Comparison of ENCODE assay signal across 8 cellular contexts in the genomic region with DNA sequence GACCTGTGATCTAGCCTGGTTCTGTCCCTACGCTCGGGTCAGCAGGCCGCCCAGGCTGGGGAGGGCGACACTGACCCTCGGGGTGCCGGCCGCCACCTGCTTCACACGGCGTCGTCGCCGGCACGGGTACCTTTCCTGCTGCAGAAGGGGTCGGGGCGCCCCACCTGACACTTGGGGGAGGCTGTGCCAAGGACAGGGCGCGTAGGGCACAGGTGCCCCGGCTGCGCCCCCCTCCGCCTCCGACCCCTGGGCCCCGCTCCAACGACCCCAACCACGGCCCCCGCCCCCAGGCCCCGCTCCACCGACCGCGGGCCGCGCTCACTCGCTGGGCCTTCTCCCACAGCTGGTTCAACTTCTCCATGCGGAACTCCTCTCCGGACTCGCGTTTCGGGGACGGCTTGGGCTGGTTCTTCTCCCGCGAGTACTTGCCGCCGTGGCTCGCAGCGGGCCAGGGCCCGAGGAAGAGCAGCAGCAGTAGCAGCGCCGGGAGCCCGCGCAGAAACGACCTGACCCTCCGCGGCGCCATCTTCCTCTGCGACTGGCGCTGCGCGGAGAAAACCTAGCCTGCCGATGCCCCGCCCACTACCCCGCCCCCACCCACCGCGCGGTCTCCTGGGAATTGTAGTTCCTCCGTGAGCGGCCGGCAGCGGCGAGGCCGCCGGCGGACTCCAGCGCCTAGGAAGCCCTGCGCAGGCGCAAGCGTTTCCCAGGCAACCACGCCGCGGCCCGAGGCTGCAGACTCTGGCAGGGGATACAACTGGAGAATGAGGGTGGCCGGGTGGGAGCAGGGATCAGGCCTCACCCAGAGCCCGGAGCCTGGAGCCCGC. TPM values are rescaled to one million over a fixed set of nuclear protein-coding genes. Genes with fewer than 3 reads are reported as not detected.
DNase-seq lines count a peak whose midpoint lies in the region; ATAC-seq and TF ChIP-seq lines count a peak whose summit lies in the region.

A gene with protein sequence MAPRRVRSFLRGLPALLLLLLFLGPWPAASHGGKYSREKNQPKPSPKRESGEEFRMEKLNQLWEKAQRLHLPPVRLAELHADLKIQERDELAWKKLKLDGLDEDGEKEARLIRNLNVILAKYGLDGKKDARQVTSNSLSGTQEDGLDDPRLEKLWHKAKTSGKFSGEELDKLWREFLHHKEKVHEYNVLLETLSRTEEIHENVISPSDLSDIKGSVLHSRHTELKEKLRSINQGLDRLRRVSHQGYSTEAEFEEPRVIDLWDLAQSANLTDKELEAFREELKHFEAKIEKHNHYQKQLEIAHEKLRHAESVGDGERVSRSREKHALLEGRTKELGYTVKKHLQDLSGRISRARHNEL (minus strand): TSS at position 536 of the 827 bp plus-strand sequence. CDS start 10 bp downstream, at position 526.

- peaks cover 49% of the 10 kb centered on the region for H3K79me2 ChIP-seq in mammary epithelial cell (ENCODE audit: insufficient read depth, low read length)

- CTCF ChIA-PET in mammary epithelial cell (lab: Charles Lee; ENCODE audit: low non-redundant PET): no interaction called here

- H3K9me3 ChIP-seq in mammary epithelial cell (replicated peaks; ENCODE audit: insufficient read depth, low read length): no peaks in the 10 kb centered on the region

- DNase-seq in A172 (ENCODE audit: low spot score) (peak; percentile 55), NCI-H2196 treated with DMSO at 0.1 percent for 48 hours (lab: John Stamatoyannopoulos, UW; ENCODE audit: unreplicated experiment) (peak; percentile 79), mammary epithelial cell (peak; percentile 79), iPS-NIHi7 (ENCODE audit: extremely low spot score) (peak; percentile 100), smooth muscle cell of the brain vasculature (ENCODE audit: low read depth, low spot score) (peak; percentile 69)

- dilution Hi-C loops in mammary epithelial cell (cut with HindIII; ENCODE audit: low sequenced_read_pairs): no loop called here

- peak within 1 kb of the TSS; percentile 52 for H3K9ac ChIP-seq in mammary epithelial cell (ENCODE audit: insufficient read depth, low read length)

- H3K27ac ChIP-seq in mammary epithelial cell (ENCODE audit: insufficient read depth, low read depth, low read length): no peak within 1 kb of the TSS

- H3K4me3 ChIP-seq in WI38 (ENCODE audit: low read depth, low read length) (peak within 1 kb of the TSS; percentile 86), mammary epithelial cell (replicated peaks in 1 of 3; ENCODE audit: insufficient read depth in 1 of 3, low read depth in 2 of 3, low read length in 3 of 3) (peak within 1 kb of the TSS; percentile 66 to 95 (median 88))

- H3K36me3 ChIP-seq in mammary epithelial cell (ENCODE audit: insufficient read depth, low read length): no peaks in the 10 kb centered on the region

- in situ Hi-C loops in mammary epithelial cell (cut with MboI; ENCODE audit: low sequenced_read_pairs in 2 of 2): no loop called here

- BruUV-seq in mammary epithelial cell (replicated peaks; lab: Mats Ljungman, UMichigan): no TSS peak

- no peaks in the 10 kb centered on the region for H3K27me3 ChIP-seq in mammary epithelial cell (ENCODE audit: insufficient read depth, low read length)

- H4K20me1 ChIP-seq in mammary epithelial cell (ENCODE audit: insufficient read depth, low read length): no peaks in the 10 kb centered on the region

- peak within 1 kb of the TSS; percentile 98 for H2AFZ ChIP-seq in mammary epithelial cell (ENCODE audit: low read depth, low read length)

- under 1% methylated on average over 15 of the region's 82 CpGs for WGBS in mammary epithelial cell (ENCODE audit: low coverage, missing lambda C conversion rate)

- H3K4me1 ChIP-seq in mammary epithelial cell (ENCODE audit: insufficient read depth, low read length): peaks cover 17% of the 10 kb centered on the region

- H3K4me2 ChIP-seq in mammary epithelial cell (ENCODE audit: insufficient read depth, low read depth, low read length): peak within 1 kb of the TSS; percentile 99

- intact Hi-C loops in mammary epithelial cell (cut with micrococcal nuclease): loop anchor here (10.0 kb wide), 1 partner anchor 413 kb away; no protein-coding TSS in a partner anchor

- TF ChIP-seq CTCF in WI38 (IDR thresholded peaks at IDR 0.05; ENCODE audit: low read depth, low read length) (no peak), mammary epithelial cell (conservative IDR thresholded peaks at IDR 0.05 in 1 of 2, IDR thresholded peaks at IDR 0.05 in 1 of 2; ENCODE audit: extremely low read depth in 1 of 2, insufficient read depth in 1 of 2, low read depth in 1 of 2, low read length in 2 of 2) (no peak)

- ATAC-seq in GM18861 (IDR thresholded peaks at IDR 0.05; ENCODE audit: unreplicated experiment): peak; percentile 79
- ATAC-seq in HG03097 (IDR thresholded peaks at IDR 0.05; ENCODE audit: low FRiP score, unreplicated experiment): peak; percentile 65

RNA-seq across cellular contexts. Expression of the gene that starts here (rescaled TPM):
- total RNA-seq in A172 (2014; rRNA removed; shearing (Covaris generic)): 116 and 171 TPM in 2 replicates
- total RNA-seq in mammary epithelial cell: 100 to 1,000 TPM; 121 to 140 TPM
- 139 TPM for polyA plus RNA-seq in mammary epithelial cell
- 10.5 TPM for polyA minus RNA-seq in mammary epithelial cell
